ENCODE assay signal across 19 cellular contexts in the genomic region with DNA sequence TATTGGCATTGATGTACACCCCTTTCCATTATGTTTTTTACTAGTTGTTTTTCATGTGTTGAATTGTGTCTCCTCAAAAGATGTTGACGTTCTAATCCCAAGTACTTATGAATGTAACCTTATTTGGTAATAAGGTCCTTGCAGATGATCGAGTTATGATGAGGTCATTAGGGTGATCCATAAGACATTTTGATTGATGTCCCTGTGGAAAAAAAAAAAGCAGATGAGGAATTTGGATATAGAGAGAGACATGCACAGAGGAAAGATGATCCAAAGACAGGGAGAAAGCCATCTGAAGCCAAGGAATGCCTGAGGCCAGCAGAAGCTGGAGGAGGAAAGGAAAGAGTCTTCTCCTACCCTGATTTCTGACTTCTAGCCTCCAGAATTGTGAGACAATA.
DNase-seq lines count a peak whose midpoint lies in the region; ATAC-seq, FAIRE-seq and TF ChIP-seq lines count a peak whose summit lies in the region.
"Had no signal": no experiment of that assay in that cellular context is flagged by ENCODE, and none has a peak within 500 bp of the region (broad histone marks: within the 10 kb centered on the region; RNA-seq: fewer than 3 reads in every experiment).

No MANE protein-coding gene starts in this region.

- H3K9me3 Mint-ChIP-seq in endothelial cell (ENCODE audit: unreplicated experiment): no peaks in the 10 kb centered on the region
- H3K9me3 Mint-ChIP-seq in activated T-helper 1 cell treated with anti-CD3 and anti-CD28 coated beads, Interleukin-12 subunit alpha, Interleukin-12 subunit beta, Interleukin-2, Interleukin-4 antibody, amounts not matched to agents 30 ng/mL and 10 ng/mL and 1 ng/mL, durations not matched to agents 14 hours and 24 hours and 36 hours: no peaks in the 10 kb centered on the region

- H3K27ac Mint-ChIP-seq in endothelial cell (ENCODE audit: unreplicated experiment): no peak overlapping the region
- no peak overlapping the region for H3K27ac Mint-ChIP-seq in activated T-helper 1 cell treated with anti-CD3 and anti-CD28 coated beads, Interleukin-12 subunit alpha, Interleukin-12 subunit beta, Interleukin-2, Interleukin-4 antibody, amounts not matched to agents 30 ng/mL and 10 ng/mL and 1 ng/mL, durations not matched to agents 14 hours and 24 hours and 36 hours
- H3K27ac Mint-ChIP-seq: B cell; CD4-positive, alpha-beta T cell; GM23338; HFFc6; IgD-negative memory B cell had no signal

- intact Hi-C loops in spleen (cut with DNase I; ENCODE audit: low total_unique reads): no loop called here
- intact Hi-C loops in activated T-helper 1 cell treated with anti-CD3 and anti-CD28 coated beads, Interleukin-12 subunit alpha, Interleukin-12 subunit beta, Interleukin-2, Interleukin-4 antibody, amounts not matched to agents 30 ng/mL and 10 ng/mL and 1 ng/mL, durations not matched to agents 14 hours and 24 hours and 36 hours (cut with micrococcal nuclease): no loop called here

- no peaks in the 10 kb centered on the region for H3K4me1 ChIP-seq in spleen
- H3K4me1 ChIP-seq: HAP-1 had no signal

- H3K27me3 ChIP-seq in spleen (replicated peaks in 1 of 7): no peaks in the 10 kb centered on the region

- WGBS in spleen, 5 donors: 56 to 77% (median 66%) methylated on average over 2 of the region's 2 CpGs

- H3K4me3 ChIP-seq in spleen: no peak overlapping the region
- H3K4me3 ChIP-seq: GM23338, HAP-1 had no signal

- ATAC-seq in left lobe of liver: peak; percentile 7
- ATAC-seq: GM23338 had no signal

- FAIRE-seq in H54 (lab: Jason Lieb, UNC) (peak; percentile 97), RCC 7860 (lab: Jason Lieb, UNC) (no peak)
- FAIRE-seq: G401.6, GM12892 had no signal

- TF ChIP-seq CTCF in spleen (IDR thresholded peaks at IDR 0.05 in 8 of 11, conservative IDR thresholded peaks at IDR 0.05 in 3 of 11): no peak
- TF ChIP-seq CTCF in endothelial cell (IDR thresholded peaks at IDR 0.05; ENCODE audit: unreplicated experiment): no peak

- DNase-seq in H54 (ENCODE audit: insufficient read length, low spot score): no peak
- DNase-seq in RCC 7860 (ENCODE audit: low spot score): peak; percentile 72
- no peak for DNase-seq in left lobe of liver (ENCODE audit: low spot score)
- DNase-seq in spleen: no peak
- DNase-seq in endothelial cell (ENCODE audit: low spot score): no peak
- DNase-seq in NCI-H2107 (lab: John Stamatoyannopoulos, UW): no peak
- DNase-seq in activated T-helper 1 cell treated with anti-CD3 and anti-CD28 coated beads, Interleukin-12 subunit alpha, Interleukin-12 subunit beta, Interleukin-2, Interleukin-4 antibody, amounts not matched to agents 30 ng/mL and 10 ng/mL and 1 ng/mL, durations not matched to agents 14 hours and 24 hours and 36 hours (ENCODE audit: low spot score): no peak
- DNase-seq: C1 segment of cervical spinal cord; CD4-positive, alpha-beta T cell; DMS79; EL; HFFc6; KG1 had no signal

- TF ChIP-seq POLR2A in H54 (IDR thresholded peaks at IDR 0.05; ENCODE audit: low read depth, low read length): no peak
- no peak for TF ChIP-seq POLR2A in spleen (IDR thresholded peaks at IDR 0.05)

- no peak overlapping the region for H3K4me3 Mint-ChIP-seq in endothelial cell (ENCODE audit: unreplicated experiment)
- no peak overlapping the region for H3K4me3 Mint-ChIP-seq in activated T-helper 1 cell treated with anti-CD3 and anti-CD28 coated beads, Interleukin-12 subunit alpha, Interleukin-12 subunit beta, Interleukin-2, Interleukin-4 antibody, amounts not matched to agents 30 ng/mL and 10 ng/mL and 1 ng/mL, durations not matched to agents 14 hours and 24 hours and 36 hours
- H3K4me3 Mint-ChIP-seq: B cell; CD4-positive, alpha-beta T cell; GM23338; HFFc6; IgD-negative memory B cell had no signal

- H3K9me3 ChIP-seq in spleen: no peaks in the 10 kb centered on the region
- H3K9me3 ChIP-seq: HAP-1 had no signal

- H3K36me3 Mint-ChIP-seq in endothelial cell (ENCODE audit: low read depth, unreplicated experiment): no peaks in the 10 kb centered on the region
- H3K36me3 Mint-ChIP-seq in activated T-helper 1 cell treated with anti-CD3 and anti-CD28 coated beads, Interleukin-12 subunit alpha, Interleukin-12 subunit beta, Interleukin-2, Interleukin-4 antibody, amounts not matched to agents 30 ng/mL and 10 ng/mL and 1 ng/mL, durations not matched to agents 14 hours and 24 hours and 36 hours (ENCODE audit: low read depth): no peaks in the 10 kb centered on the region
- H3K36me3 Mint-ChIP-seq: IgD-negative memory B cell had no signal

- H3K4me1 Mint-ChIP-seq in endothelial cell (ENCODE audit: unreplicated experiment): no peaks in the 10 kb centered on the region
- no peaks in the 10 kb centered on the region for H3K4me1 Mint-ChIP-seq in activated T-helper 1 cell treated with anti-CD3 and anti-CD28 coated beads, Interleukin-12 subunit alpha, Interleukin-12 subunit beta, Interleukin-2, Interleukin-4 antibody, amounts not matched to agents 30 ng/mL and 10 ng/mL and 1 ng/mL, durations not matched to agents 14 hours and 24 hours and 36 hours (ENCODE audit: low read depth)
- H3K4me1 Mint-ChIP-seq: B cell, GM23338, IgD-negative memory B cell had no signal

- no peaks in the 10 kb centered on the region for H3K27me3 Mint-ChIP-seq in endothelial cell (ENCODE audit: unreplicated experiment)
- H3K27me3 Mint-ChIP-seq in activated T-helper 1 cell treated with anti-CD3 and anti-CD28 coated beads, Interleukin-12 subunit alpha, Interleukin-12 subunit beta, Interleukin-2, Interleukin-4 antibody, amounts not matched to agents 30 ng/mL and 10 ng/mL and 1 ng/mL, durations not matched to agents 14 hours and 24 hours and 36 hours (ENCODE audit: insufficient read depth): no peaks in the 10 kb centered on the region
- H3K27me3 Mint-ChIP-seq: B cell; CD4-positive, alpha-beta T cell; IgD-negative memory B cell had no signal

- no peak overlapping the region for H3K27ac ChIP-seq in spleen

- no peaks in the 10 kb centered on the region for H3K36me3 ChIP-seq in spleen
- H3K36me3 ChIP-seq: HAP-1 had no signal
